ENCODE assay signal across 1 cellular context in the genomic region with DNA sequence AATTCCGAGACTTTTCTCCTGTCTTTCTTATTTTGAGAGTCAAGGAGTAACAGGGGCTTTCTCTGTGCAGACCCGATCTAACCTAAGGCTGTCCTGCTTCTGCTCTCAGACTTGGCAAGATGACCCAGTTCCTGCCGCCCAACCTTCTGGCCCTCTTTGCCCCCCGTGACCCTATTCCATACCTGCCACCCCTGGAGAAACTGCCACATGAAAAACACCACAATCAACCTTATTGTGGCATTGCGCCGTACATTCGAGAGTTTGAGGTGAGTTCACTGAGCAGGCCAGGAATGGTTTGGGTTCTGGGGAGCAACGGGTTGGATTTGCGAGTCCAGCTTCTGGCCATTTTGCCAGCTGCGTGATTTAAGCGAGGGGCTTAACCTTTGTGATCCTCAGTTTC.
TF ChIP-seq lines count a peak whose summit lies in the region.

No MANE protein-coding gene starts in this region.

TF ChIP-seq in HEK293, 187 proteins besides CTCF, POLR2A, EP300 and RAD21 (continued from another document):
- TF ChIP-seq, protein P1, sequence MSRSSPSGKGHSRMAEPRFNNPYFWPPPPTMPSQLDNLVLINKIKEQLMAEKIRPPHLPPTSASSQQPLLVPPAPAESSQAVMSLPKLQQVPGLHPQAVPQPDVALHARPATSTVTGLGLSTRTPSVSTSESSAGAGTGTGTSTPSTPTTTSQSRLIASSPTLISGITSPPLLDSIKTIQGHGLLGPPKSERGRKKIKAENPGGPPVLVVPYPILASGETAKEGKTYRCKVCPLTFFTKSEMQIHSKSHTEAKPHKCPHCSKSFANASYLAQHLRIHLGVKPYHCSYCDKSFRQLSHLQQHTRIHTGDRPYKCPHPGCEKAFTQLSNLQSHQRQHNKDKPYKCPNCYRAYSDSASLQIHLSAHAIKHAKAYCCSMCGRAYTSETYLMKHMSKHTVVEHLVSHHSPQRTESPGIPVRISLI (tag by site-specific recombination; IDR thresholded peaks at IDR 0.05): no peak
- TF ChIP-seq, protein P2, sequence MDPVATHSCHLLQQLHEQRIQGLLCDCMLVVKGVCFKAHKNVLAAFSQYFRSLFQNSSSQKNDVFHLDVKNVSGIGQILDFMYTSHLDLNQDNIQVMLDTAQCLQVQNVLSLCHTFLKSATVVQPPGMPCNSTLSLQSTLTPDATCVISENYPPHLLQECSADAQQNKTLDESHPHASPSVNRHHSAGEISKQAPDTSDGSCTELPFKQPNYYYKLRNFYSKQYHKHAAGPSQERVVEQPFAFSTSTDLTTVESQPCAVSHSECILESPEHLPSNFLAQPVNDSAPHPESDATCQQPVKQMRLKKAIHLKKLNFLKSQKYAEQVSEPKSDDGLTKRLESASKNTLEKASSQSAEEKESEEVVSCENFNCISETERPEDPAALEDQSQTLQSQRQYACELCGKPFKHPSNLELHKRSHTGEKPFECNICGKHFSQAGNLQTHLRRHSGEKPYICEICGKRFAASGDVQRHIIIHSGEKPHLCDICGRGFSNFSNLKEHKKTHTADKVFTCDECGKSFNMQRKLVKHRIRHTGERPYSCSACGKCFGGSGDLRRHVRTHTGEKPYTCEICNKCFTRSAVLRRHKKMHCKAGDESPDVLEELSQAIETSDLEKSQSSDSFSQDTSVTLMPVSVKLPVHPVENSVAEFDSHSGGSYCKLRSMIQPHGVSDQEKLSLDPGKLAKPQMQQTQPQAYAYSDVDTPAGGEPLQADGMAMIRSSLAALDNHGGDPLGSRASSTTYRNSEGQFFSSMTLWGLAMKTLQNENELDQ (tag by site-specific recombination; IDR thresholded peaks at IDR 0.05; ENCODE audit: low read depth): no peak
- TF ChIP-seq, protein P3, sequence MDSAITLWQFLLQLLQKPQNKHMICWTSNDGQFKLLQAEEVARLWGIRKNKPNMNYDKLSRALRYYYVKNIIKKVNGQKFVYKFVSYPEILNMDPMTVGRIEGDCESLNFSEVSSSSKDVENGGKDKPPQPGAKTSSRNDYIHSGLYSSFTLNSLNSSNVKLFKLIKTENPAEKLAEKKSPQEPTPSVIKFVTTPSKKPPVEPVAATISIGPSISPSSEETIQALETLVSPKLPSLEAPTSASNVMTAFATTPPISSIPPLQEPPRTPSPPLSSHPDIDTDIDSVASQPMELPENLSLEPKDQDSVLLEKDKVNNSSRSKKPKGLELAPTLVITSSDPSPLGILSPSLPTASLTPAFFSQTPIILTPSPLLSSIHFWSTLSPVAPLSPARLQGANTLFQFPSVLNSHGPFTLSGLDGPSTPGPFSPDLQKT (IDR thresholded peaks at IDR 0.05; ENCODE audit: borderline replicate concordance, low read depth, low read length): no peak
- TF ChIP-seq ZXDB (tag by site-specific recombination; IDR thresholded peaks at IDR 0.05) (no peak), ZNF335 (tag by site-specific recombination; conservative IDR thresholded peaks at IDR 0.05) (no peak), ZNF777 (tag by site-specific recombination; IDR thresholded peaks at IDR 0.05; ENCODE audit: borderline replicate concordance) (no peak), ZNF830 (tag by site-specific recombination; IDR thresholded peaks at IDR 0.05; ENCODE audit: low read depth) (no peak)
TF ChIP-seq in HEK293: peak in this region for 0.
